Comparison of ENCODE assay signal across 27 cellular contexts in genomic region chr7:44392618-44393010, GRCh38.
"Had no signal": no experiment of that assay in that cellular context is flagged by ENCODE, and none has a peak within 500 bp of the region (broad histone marks: within the 10 kb centered on the region; RNA-seq: fewer than 3 reads in every experiment).

No MANE protein-coding gene starts in this region.

- H3K4me2 ChIP-seq: hepatocyte had no signal

- H2AFZ ChIP-seq: hepatocyte, parathyroid adenoma had no signal

- DNase-seq: activated B cell treated with CpG ODN at 0.5 μM for 24 hours; activated CD4-positive, alpha-beta T cell treated with anti-CD3 and anti-CD28 coated beads, Interleukin-2, amount 50 U/mL, for 1 hour; activated CD8-positive, alpha-beta T cell treated with anti-CD3 and anti-CD28 coated beads for 36 hours; activated gamma-delta T cell treated with Interleukin-2 at 50 U/mL for 16 hours; activated naive CD8-positive, alpha-beta T cell treated with anti-CD3 and anti-CD28 coated beads for 36 hours; activated T-cell treated with anti-CD3 and anti-CD28 coated beads for 4 hours; aorta; cerebellar nuclear complex; effector CD8-positive, alpha-beta T cell; gastrocnemius medialis; left cardiac atrium; left ventricle myocardium superior; nephron progenitor cell; occipital lobe; psoas muscle; stimulated activated CD4-positive, alpha-beta T cell treated with anti-CD3 and anti-CD28 coated beads, Interleukin-15, amount 100 ng/mL, for 24 hours; stimulated activated CD4-positive, alpha-beta T cell treated with anti-CD3 and anti-CD28 coated beads, Interleukin-2, amount 100 ng/mL, for 24 hours; stimulated activated naive CD4-positive, alpha-beta T cell; trophoblast cell had no signal

- H3K27ac ChIP-seq: adrenal gland, body of pancreas, colonic mucosa, gastrocnemius medialis, hepatocyte, parathyroid adenoma, psoas muscle, right atrium auricular region, testis had no signal

- H3K79me2 ChIP-seq: hepatocyte had no signal

- H3K27me3 ChIP-seq: adrenal gland, body of pancreas, colonic mucosa, gastrocnemius medialis, hepatocyte, right atrium auricular region, testis had no signal

- H3K9me3 Mint-ChIP-seq: activated B cell treated with CpG ODN at 0.5 μM for 24 hours; activated CD8-positive, alpha-beta T cell treated with anti-CD3 and anti-CD28 coated beads for 36 hours; activated naive CD8-positive, alpha-beta T cell treated with anti-CD3 and anti-CD28 coated beads for 36 hours; activated T-helper 17 cell treated with anti-CD3 and anti-CD28 coated beads, Interleukin-2, amount 50 U/mL, for 72 hours; nephron progenitor cell had no signal

- H3K27me3 Mint-ChIP-seq: activated B cell treated with CpG ODN at 0.5 μM for 24 hours; activated CD8-positive, alpha-beta T cell treated with anti-CD3 and anti-CD28 coated beads for 36 hours; activated naive CD8-positive, alpha-beta T cell treated with anti-CD3 and anti-CD28 coated beads for 36 hours; activated T-helper 17 cell treated with anti-CD3 and anti-CD28 coated beads, Interleukin-2, amount 50 U/mL, for 72 hours had no signal

- H3K4me3 ChIP-seq: adrenal gland, body of pancreas, colonic mucosa, gastrocnemius medialis, hepatocyte, psoas muscle, right atrium auricular region, testis had no signal

- H3K4me1 Mint-ChIP-seq: activated naive CD8-positive, alpha-beta T cell treated with anti-CD3 and anti-CD28 coated beads for 36 hours; activated T-helper 17 cell treated with anti-CD3 and anti-CD28 coated beads, Interleukin-2, amount 50 U/mL, for 72 hours; nephron progenitor cell had no signal

- ATAC-seq: activated CD8-positive, alpha-beta T cell treated with anti-CD3 and anti-CD28 coated beads for 36 hours; activated T-helper 17 cell treated with anti-CD3 and anti-CD28 coated beads, Interleukin-2, amount 50 U/mL, for 72 hours; body of pancreas; gastrocnemius medialis; left cardiac atrium; left ventricle myocardium superior; psoas muscle had no signal

- H3K9ac ChIP-seq: parathyroid adenoma had no signal

- H3K27ac Mint-ChIP-seq: activated B cell treated with CpG ODN at 0.5 μM for 24 hours; activated CD8-positive, alpha-beta T cell treated with anti-CD3 and anti-CD28 coated beads for 36 hours; activated naive CD8-positive, alpha-beta T cell treated with anti-CD3 and anti-CD28 coated beads for 36 hours; activated T-helper 17 cell treated with anti-CD3 and anti-CD28 coated beads, Interleukin-2, amount 50 U/mL, for 72 hours; nephron progenitor cell had no signal

- H3K4me3 Mint-ChIP-seq: activated B cell treated with CpG ODN at 0.5 μM for 24 hours; activated CD8-positive, alpha-beta T cell treated with anti-CD3 and anti-CD28 coated beads for 36 hours; activated naive CD8-positive, alpha-beta T cell treated with anti-CD3 and anti-CD28 coated beads for 36 hours; activated T-helper 17 cell treated with anti-CD3 and anti-CD28 coated beads, Interleukin-2, amount 50 U/mL, for 72 hours; nephron progenitor cell had no signal

- H3K4me1 ChIP-seq: adrenal gland, body of pancreas, colonic mucosa, testis had no signal

- H3K9me3 ChIP-seq: adrenal gland, body of pancreas, colonic mucosa, gastrocnemius medialis, psoas muscle, right atrium auricular region, testis had no signal
